In genomic region chr10:89367529-89367928, GRCh38 we compare ENCODE assay signal across 9 cellular contexts. TPM values are rescaled to one million over a fixed set of nuclear protein-coding genes. Genes with fewer than 3 reads are reported as not detected.
DNase-seq lines count a peak whose midpoint lies in the region; ATAC-seq and TF ChIP-seq lines count a peak whose summit lies in the region.
"Had no signal": no experiment of that assay in that cellular context is flagged by ENCODE, and none has a peak within 500 bp of the region (broad histone marks: within the 10 kb centered on the region; RNA-seq: fewer than 3 reads in every experiment).

No MANE protein-coding gene starts in this region.

- TF ChIP-seq EP300 in ovary (IDR thresholded peaks at IDR 0.05) (no peak), SK-N-SH (IDR thresholded peaks at IDR 0.05; ENCODE audit: borderline replicate concordance in 1 of 2, low read depth in 1 of 2, low read length in 1 of 2) (no peak)

- TF ChIP-seq CTCF in spleen (IDR thresholded peaks at IDR 0.05 in 8 of 11, conservative IDR thresholded peaks at IDR 0.05 in 3 of 11) (no peak), ovary (IDR thresholded peaks at IDR 0.05) (no peak), SK-N-SH (IDR thresholded peaks at IDR 0.05) (no peak)

- no peak for TF ChIP-seq RAD21 in SK-N-SH (IDR thresholded peaks at IDR 0.05; ENCODE audit: low read length)

- no peak overlapping the region for H3K4me2 ChIP-seq in SK-N-SH

- H3K79me2 ChIP-seq in SK-N-SH (ENCODE audit: insufficient read depth), result no peaks in the 10 kb centered on the region

- no peak overlapping the region for H3K27ac Mint-ChIP-seq in activated T-helper 2 cell treated with anti-CD3 and anti-CD28 coated beads, Interferon-gamma antibody, Interleukin-2, Interleukin-4, amounts not matched to agents 10 μg/mL and 5 μg/mL and 100 μg/mL, durations not matched to agents 14 hours and 24 hours and 36 hours

- H3K36me3 Mint-ChIP-seq in activated T-helper 2 cell treated with anti-CD3 and anti-CD28 coated beads, Interferon-gamma antibody, Interleukin-2, Interleukin-4, amounts not matched to agents 10 μg/mL and 5 μg/mL and 100 μg/mL, durations not matched to agents 14 hours and 24 hours and 36 hours (ENCODE audit: low read depth), result no peaks in the 10 kb centered on the region

- H3K9me3 ChIP-seq in adipocyte (ENCODE audit: control insufficient read depth, low read length) (no peaks in the 10 kb centered on the region), spleen (no peaks in the 10 kb centered on the region), ovary (no peaks in the 10 kb centered on the region), SK-N-SH (no peaks in the 10 kb centered on the region)

- H3K4me1 Mint-ChIP-seq in activated T-helper 2 cell treated with anti-CD3 and anti-CD28 coated beads, Interferon-gamma antibody, Interleukin-2, Interleukin-4, amounts not matched to agents 10 μg/mL and 5 μg/mL and 100 μg/mL, durations not matched to agents 14 hours and 24 hours and 36 hours (ENCODE audit: low read depth), result peaks cover 14% of the 10 kb centered on the region

- ATAC-seq in HG02885 (IDR thresholded peaks at IDR 0.05; ENCODE audit: poor library complexity, unreplicated experiment), result peak; percentile 81

- no peaks in the 10 kb centered on the region for H3K9me3 Mint-ChIP-seq in activated T-helper 2 cell treated with anti-CD3 and anti-CD28 coated beads, Interferon-gamma antibody, Interleukin-2, Interleukin-4, amounts not matched to agents 10 μg/mL and 5 μg/mL and 100 μg/mL, durations not matched to agents 14 hours and 24 hours and 36 hours

- H3K9ac ChIP-seq in adipocyte (ENCODE audit: low read length), result peak overlapping the region; percentile 25
- no peak overlapping the region for H3K9ac ChIP-seq in SK-N-SH

- H2AFZ ChIP-seq in SK-N-SH (ENCODE audit: low read depth), result no peak overlapping the region

- peaks cover 27% of the 10 kb centered on the region for H3K27me3 Mint-ChIP-seq in activated T-helper 2 cell treated with anti-CD3 and anti-CD28 coated beads, Interferon-gamma antibody, Interleukin-2, Interleukin-4, amounts not matched to agents 10 μg/mL and 5 μg/mL and 100 μg/mL, durations not matched to agents 14 hours and 24 hours and 36 hours (ENCODE audit: low read depth)

- POLR2A ChIA-PET in SK-N-SH (lab: Yijun Ruan, JAX), result no interaction called here

- CTCF ChIA-PET in SK-N-SH (lab: Yijun Ruan, JAX), result interaction anchor here (2.2 to 3.6 kb wide), 3 partner anchors 8 to 84 kb away, joined by 7 to 13 read pairs (median 12); no protein-coding TSS in a partner anchor

- H3K27me3 ChIP-seq in adipocyte (replicated peaks; ENCODE audit: control insufficient read depth, insufficient read depth, low read length), result no peaks in the 10 kb centered on the region
- no peaks in the 10 kb centered on the region for H3K27me3 ChIP-seq in spleen (replicated peaks in 1 of 7)
- no peaks in the 10 kb centered on the region for H3K27me3 ChIP-seq in ovary
- no peaks in the 10 kb centered on the region for H3K27me3 ChIP-seq in SK-N-SH (ENCODE audit: insufficient read depth)

- no peaks in the 10 kb centered on the region for H3F3A ChIP-seq in SK-N-SH (replicated peaks; ENCODE audit: insufficient read depth)

- H3K4me3 Mint-ChIP-seq in activated T-helper 2 cell treated with anti-CD3 and anti-CD28 coated beads, Interferon-gamma antibody, Interleukin-2, Interleukin-4, amounts not matched to agents 10 μg/mL and 5 μg/mL and 100 μg/mL, durations not matched to agents 14 hours and 24 hours and 36 hours (ENCODE audit: low read depth), result no peak overlapping the region

- H3K4me3 ChIP-seq in adipocyte (ENCODE audit: low read length) (no peak overlapping the region), spleen (no peak overlapping the region), ovary (no peak overlapping the region), SK-N-SH (ENCODE audit: low read depth in 2 of 2, low read length in 1 of 2) (no peak overlapping the region)

- TF ChIP-seq POLR2A in spleen (IDR thresholded peaks at IDR 0.05) (no peak), ovary (IDR thresholded peaks at IDR 0.05) (no peak)

- intact Hi-C loops in spleen (cut with DNase I; ENCODE audit: low total_unique reads), result no loop called here
- intact Hi-C loops in ovary (cut with DNase I), result no loop called here
- intact Hi-C loops in activated T-helper 2 cell treated with anti-CD3 and anti-CD28 coated beads, Interferon-gamma antibody, Interleukin-2, Interleukin-4, amounts not matched to agents 10 μg/mL and 5 μg/mL and 100 μg/mL, durations not matched to agents 14 hours and 24 hours and 36 hours (cut with micrococcal nuclease), result no loop called here

- no peaks in the 10 kb centered on the region for H4K20me1 ChIP-seq in SK-N-SH (ENCODE audit: insufficient read depth)

- no peaks in the 10 kb centered on the region for H3K9me2 ChIP-seq in SK-N-SH

- DNase-seq in NCI-H2107 treated with DMSO at 0.1 percent for 48 hours (lab: John Stamatoyannopoulos, UW; ENCODE audit: unreplicated experiment) (peak; percentile 6), NCI-H2107 (lab: John Stamatoyannopoulos, UW) (no peak), adipocyte (ENCODE audit: low read depth) (peak; percentile 30), spleen (no peak), ovary (no peak), SK-N-SH (no peak)
- DNase-seq in activated T-helper 2 cell treated with anti-CD3 and anti-CD28 coated beads, Interferon-gamma antibody, Interleukin-2, Interleukin-4, amounts not matched to agents 10 μg/mL and 5 μg/mL and 100 μg/mL, durations not matched to agents 14 hours and 24 hours and 36 hours (ENCODE audit: low spot score), result no peak

- WGBS in spleen, 5 donors, result 55 to 76% (median 69%) methylated on average over 4 of the region's 4 CpGs
- 70% methylated on average over 4 of the region's 4 CpGs for WGBS in ovary, 3 donors
- 91% methylated on average over 4 of the region's 4 CpGs for WGBS in SK-N-SH (ENCODE audit: low lambda C conversion rate)

- H3K27ac ChIP-seq in spleen, result peak overlapping the region in 5 of 8 donors; percentile 30 to 58 (median 58)
- no peak overlapping the region for H3K27ac ChIP-seq in ovary
- H3K27ac ChIP-seq in SK-N-SH (ENCODE audit: low read depth in 2 of 2, low read length in 1 of 2), result no peak overlapping the region

- H3K36me3 ChIP-seq in adipocyte (ENCODE audit: control insufficient read depth, insufficient read depth, low read length, severe bottlenecking) (no peaks in the 10 kb centered on the region), spleen (no peaks in the 10 kb centered on the region), ovary (no peaks in the 10 kb centered on the region), SK-N-SH (replicated peaks in 1 of 2; ENCODE audit: control insufficient read depth in 1 of 2, insufficient read depth in 2 of 2, low read length in 1 of 2) (no peaks in the 10 kb centered on the region)

- peaks cover 23% of the 10 kb centered on the region for H3K4me1 ChIP-seq in adipocyte (ENCODE audit: control insufficient read depth, insufficient read depth, low read length)
- H3K4me1 ChIP-seq in spleen, result peaks cover 4 to 55% (median 35%) of the 10 kb centered on the region in 6 donors
- peaks cover 4% of the 10 kb centered on the region for H3K4me1 ChIP-seq in ovary (ENCODE audit: insufficient read depth)
- peaks cover 4 to 6% of the 10 kb centered on the region in 2 experiments; a peak in 1 of 4 replicates for H3K4me1 ChIP-seq in SK-N-SH (ENCODE audit: control insufficient read depth in 1 of 2, insufficient read depth in 2 of 2, low read depth in 1 of 2, low read length in 1 of 2)

TF ChIP-seq in SK-N-SH, 30 proteins besides CTCF, POLR2A, EP300 and RAD21 (continues in another document):
- TF ChIP-seq POLR2AphosphoS5 (IDR thresholded peaks at IDR 0.05; ENCODE audit: low read depth, low read length), result no peak
- no peak for TF ChIP-seq FOXJ3 (CRISPR knock-in tag; IDR thresholded peaks at IDR 0.05)
- no peak for TF ChIP-seq EZH2phosphoT487 (IDR thresholded peaks at IDR 0.05; ENCODE audit: borderline replicate concordance, low read depth)

RNA-seq across cellular contexts. Expression of gene IFIT1B, which starts 10.3 kb away (rescaled TPM):
- total RNA-seq in spleen (10 to 100 TPM in 1 of 7 donors, 1 to 10 TPM in 3, under 1 TPM in 1, not detected in 2; 0.49 to 36.9 (median 2.9) TPM), ovary (under 1 TPM in 1 of 7 donors, not detected in 6; 0.18 TPM)
- polyA plus RNA-seq in spleen (under 1 TPM in 1 of 3 donors, not detected in 2; 0.04 TPM), ovary (not detected), SK-N-SH (2012; rRNA removed) (0.03 TPM in 1 of 2 replicates, not detected in the other)
- total RNA-seq in activated T-helper 2 cell treated with anti-CD3 and anti-CD28 coated beads, Interferon-gamma antibody, Interleukin-2, Interleukin-4, amounts not matched to agents 10 μg/mL and 5 μg/mL and 100 μg/mL, durations not matched to agents 14 hours and 24 hours and 36 hours, result not detected in 2 replicates
- 0.01 TPM in 1 of 2 replicates, not detected in the other for polyA plus RNA-seq in SK-N-SH (2012; cell fraction: cytosol; rRNA removed)
- not detected in 2 replicates for polyA plus RNA-seq in SK-N-SH (2012; cell fraction: nucleus; rRNA removed)
- total RNA-seq: glomerular endothelial cell had no signal

RNA-seq across cellular contexts. Expression of gene IFIT1, which starts 24.9 kb away (rescaled TPM):
- total RNA-seq in spleen (10 to 100 TPM; 13.5 to 35.7 (median 24.2) TPM), ovary (10 to 100 TPM in 4 of 7 donors, 1 to 10 TPM in 3; 6.4 to 20.4 (median 11.3) TPM)
- polyA plus RNA-seq in spleen (10 to 100 TPM in 2 of 3 donors, 1 to 10 TPM in 1; 8.8 to 26.5 (median 10.8) TPM), ovary (10 to 100 TPM; 23.0 to 56.2 TPM), SK-N-SH (2012; rRNA removed) (4.4 and 5.7 TPM in 2 replicates)
- 0.09 and 0.32 TPM in 2 replicates for total RNA-seq in activated T-helper 2 cell treated with anti-CD3 and anti-CD28 coated beads, Interferon-gamma antibody, Interleukin-2, Interleukin-4, amounts not matched to agents 10 μg/mL and 5 μg/mL and 100 μg/mL, durations not matched to agents 14 hours and 24 hours and 36 hours
- polyA plus RNA-seq in SK-N-SH (2012; cell fraction: cytosol; rRNA removed), result 6.1 and 7.6 TPM in 2 replicates
- polyA plus RNA-seq in SK-N-SH (2012; cell fraction: nucleus; rRNA removed), result 2.0 and 4.2 TPM in 2 replicates

RNA-seq across cellular contexts. Expression of gene IFIT3, which starts 39.7 kb away (rescaled TPM):
- total RNA-seq in spleen (10 to 100 TPM; 19.1 to 44.5 (median 24.7) TPM), ovary (10 to 100 TPM in 3 of 7 donors, 1 to 10 TPM in 4; 5.7 to 16.9 (median 9.9) TPM)
- polyA plus RNA-seq in spleen (10 to 100 TPM in 2 of 3 donors, 1 to 10 TPM in 1; 7.7 to 29.9 (median 10.4) TPM), ovary (10 to 100 TPM; 22.7 to 31.5 TPM), SK-N-SH (2012; rRNA removed) (3.2 and 4.0 TPM in 2 replicates)
- total RNA-seq in activated T-helper 2 cell treated with anti-CD3 and anti-CD28 coated beads, Interferon-gamma antibody, Interleukin-2, Interleukin-4, amounts not matched to agents 10 μg/mL and 5 μg/mL and 100 μg/mL, durations not matched to agents 14 hours and 24 hours and 36 hours, result 0.74 and 0.94 TPM in 2 replicates
- polyA plus RNA-seq in SK-N-SH (2012; cell fraction: cytosol; rRNA removed), result 5.0 and 5.2 TPM in 2 replicates
- polyA plus RNA-seq in SK-N-SH (2012; cell fraction: nucleus; rRNA removed), result 0.95 and 1.5 TPM in 2 replicates

RNA-seq across cellular contexts. Expression of gene IFIT5, which starts 46.8 kb away (rescaled TPM):
- total RNA-seq in spleen, result 10 to 100 TPM; 17.3 to 23.7 (median 20.4) TPM
- polyA plus RNA-seq in spleen, result 10 to 100 TPM in 2 of 3 donors, 1 to 10 TPM in 1; 9.3 to 13.6 (median 11.4) TPM
- total RNA-seq in ovary, result 10 to 100 TPM in 6 of 7 donors, 1 to 10 TPM in 1; 8.7 to 22.0 (median 17.4) TPM
- polyA plus RNA-seq in ovary, result 10 to 100 TPM; 10.6 TPM
- 4.4 and 4.8 TPM in 2 replicates for total RNA-seq in activated T-helper 2 cell treated with anti-CD3 and anti-CD28 coated beads, Interferon-gamma antibody, Interleukin-2, Interleukin-4, amounts not matched to agents 10 μg/mL and 5 μg/mL and 100 μg/mL, durations not matched to agents 14 hours and 24 hours and 36 hours
- 2.7 and 3.6 TPM in 2 replicates for polyA plus RNA-seq in SK-N-SH (2012; rRNA removed)
- 4.6 and 4.8 TPM in 2 replicates for polyA plus RNA-seq in SK-N-SH (2012; cell fraction: cytosol; rRNA removed)
- 1.2 and 2.3 TPM in 2 replicates for polyA plus RNA-seq in SK-N-SH (2012; cell fraction: nucleus; rRNA removed)

Comparison
In these comparisons a context has a peak if more than half of its experiments do, and no peak if none do; other contexts are left out.
1. DNase-seq: peak in NCI-H2107 treated with DMSO at 0.1 percent for 48 hours (single experiment) and adipocyte (single experiment); none in NCI-H2107 (single experiment), spleen (single experiment), ovary (0 of 5), activated T-helper 2 cell treated with anti-CD3 and anti-CD28 coated beads, Interferon-gamma antibody, Interleukin-2, Interleukin-4, amounts not matched to agents 10 μg/mL and 5 μg/mL and 100 μg/mL, durations not matched to agents 14 hours and 24 hours and 36 hours (single experiment) and SK-N-SH (single experiment).
2. H3K27ac ChIP-seq: peak in spleen (5 of 8); none in ovary (0 of 2) and SK-N-SH (0 of 2).